Comparison of ENCODE assay signal across 8 cellular contexts in the genomic region with DNA sequence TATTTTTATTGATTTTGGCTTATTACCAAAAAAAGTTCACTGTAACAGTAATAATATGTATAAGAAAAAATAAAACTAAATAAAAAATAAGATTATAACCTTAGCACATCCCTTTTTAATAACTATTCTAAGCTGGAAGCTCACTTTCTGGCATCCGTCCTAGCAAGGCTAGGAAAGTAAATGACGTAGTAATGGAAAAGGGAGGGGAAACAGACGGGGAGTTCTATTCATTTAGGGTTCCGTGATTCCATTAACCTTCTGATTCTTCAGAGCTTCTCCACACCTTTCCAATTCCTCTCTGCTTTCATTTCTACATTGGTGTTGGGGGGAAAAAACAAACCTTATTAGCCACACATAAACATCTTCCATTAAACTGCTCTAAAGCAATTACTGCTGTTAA.
DNase-seq lines count a peak whose midpoint lies in the region; ATAC-seq and TF ChIP-seq lines count a peak whose summit lies in the region.

No MANE protein-coding gene starts in this region.

- H3K4me1 Mint-ChIP-seq in stimulated activated naive CD8-positive, alpha-beta T cell treated with anti-CD3 and anti-CD28 coated beads, Interleukin-15, amount 100 ng/mL, for 72 hours = peaks cover 11% of the 10 kb centered on the region

- intact Hi-C loops in tibial artery (cut with DNase I; ENCODE audit: low total_unique reads) = no loop called here

- peak overlapping the region; percentile 50 to 55 for H3K27ac ChIP-seq in tibial artery

- no peak for ATAC-seq in stimulated activated naive CD8-positive, alpha-beta T cell treated with anti-CD3 and anti-CD28 coated beads, Interleukin-15, amount 100 ng/mL, for 72 hours
- ATAC-seq in GM21786 (IDR thresholded peaks at IDR 0.05; ENCODE audit: unreplicated experiment) = no peak

- H3K4me1 ChIP-seq in tibial artery = peaks cover 0 to 3% (median 0%) of the 10 kb centered on the region in 4 donors

- TF ChIP-seq CTCF in astrocyte of the cerebellum (IDR thresholded peaks at IDR 0.05; ENCODE audit: low read depth, low read length, missing control alignments) (no peak), tibial artery (IDR thresholded peaks at IDR 0.05) (no peak)

- H3K27ac Mint-ChIP-seq in stimulated activated naive CD8-positive, alpha-beta T cell treated with anti-CD3 and anti-CD28 coated beads, Interleukin-15, amount 100 ng/mL, for 72 hours = no peak overlapping the region

- H3K9me3 ChIP-seq in tibial artery = no peaks in the 10 kb centered on the region

- peaks cover 61% of the 10 kb centered on the region for H3K27me3 Mint-ChIP-seq in stimulated activated naive CD8-positive, alpha-beta T cell treated with anti-CD3 and anti-CD28 coated beads, Interleukin-15, amount 100 ng/mL, for 72 hours

- no peaks in the 10 kb centered on the region for H3K27me3 ChIP-seq in tibial artery

- in situ Hi-C loops in astrocyte of the cerebellum (cut with HindIII; ENCODE audit: low sequenced_read_pairs) = no loop called here

- peak overlapping the region in 1 of 2 donors; percentile 58 for H3K4me3 Mint-ChIP-seq in stimulated activated naive CD8-positive, alpha-beta T cell treated with anti-CD3 and anti-CD28 coated beads, Interleukin-15, amount 100 ng/mL, for 72 hours

- H3K4me3 ChIP-seq in astrocyte of the cerebellum (ENCODE audit: low read depth, low read length) = peak overlapping the region; percentile 22
- H3K4me3 ChIP-seq in tibial artery = peak overlapping the region; percentile 47 to 49

- H3K36me3 ChIP-seq in tibial artery = no peaks in the 10 kb centered on the region

- H3K9me3 Mint-ChIP-seq in stimulated activated naive CD8-positive, alpha-beta T cell treated with anti-CD3 and anti-CD28 coated beads, Interleukin-15, amount 100 ng/mL, for 72 hours = peaks cover 0 to 6% of the 10 kb centered on the region in 2 donors

- DNase-seq in NCI-H1694 treated with DMSO at 0.1 percent for 48 hours (lab: John Stamatoyannopoulos, UW) (peak; percentile 36), NCI-H1694 (lab: John Stamatoyannopoulos, UW) (no peak), astrocyte of the cerebellum (ENCODE audit: low read depth) (no peak), left kidney (ENCODE audit: low read depth, low spot score) (peak; percentile 50), tibial artery (no peak), SHP77 treated with DMSO at 0.1 percent for 48 hours (lab: John Stamatoyannopoulos, UW) (no peak)
- no peak for DNase-seq in stimulated activated naive CD8-positive, alpha-beta T cell treated with anti-CD3 and anti-CD28 coated beads, Interleukin-15, amount 100 ng/mL, for 72 hours

Comparison
In these comparisons a context has a peak if more than half of its experiments do, and no peak if none do; other contexts are left out.
1. DNase-seq: peak in NCI-H1694 treated with DMSO at 0.1 percent for 48 hours (single experiment) and left kidney (single experiment); none in NCI-H1694 (single experiment), astrocyte of the cerebellum (single experiment), tibial artery (0 of 2), SHP77 treated with DMSO at 0.1 percent for 48 hours (single experiment) and stimulated activated naive CD8-positive, alpha-beta T cell treated with anti-CD3 and anti-CD28 coated beads, Interleukin-15, amount 100 ng/mL, for 72 hours (0 of 2).